In genomic region chr2:195677290-195677689, GRCh38 we compare ENCODE assay signal across 16 cellular contexts.
"Had no signal": no experiment of that assay in that cellular context is flagged by ENCODE, and none has a peak within 500 bp of the region (broad histone marks: within the 10 kb centered on the region; RNA-seq: fewer than 3 reads in every experiment).

No MANE protein-coding gene starts in this region.

- H3K27me3 ChIP-seq: body of pancreas, colonic mucosa, hepatocyte, right atrium auricular region, tibial artery had no signal

- H3K4me3 Mint-ChIP-seq: activated T-helper 1 cell treated with anti-CD3 and anti-CD28 coated beads, Interleukin-12 subunit alpha, Interleukin-12 subunit beta, Interleukin-2, Interleukin-4 antibody, amounts not matched to agents 30 ng/mL and 10 ng/mL and 1 ng/mL, durations not matched to agents 14 hours and 24 hours and 36 hours; endodermal cell had no signal

- H3K9me3 ChIP-seq: body of pancreas, colonic mucosa, prostate gland, right atrium auricular region, tibial artery had no signal

- H3K27ac ChIP-seq: body of pancreas, colonic mucosa, epithelial cell of prostate, hepatocyte, prostate gland, right atrium auricular region, tibial artery, VCaP had no signal

- DNase-seq: activated naive CD4-positive, alpha-beta T cell; body of pancreas; colonic mucosa; endodermal cell; foreskin fibroblast; stimulated activated CD4-positive, alpha-beta T cell treated with anti-CD3 and anti-CD28 coated beads, Interleukin-12 subunit alpha, Interleukin-12 subunit beta, amount 100 ng/mL, for 4 hours; stimulated activated CD4-positive, alpha-beta T cell treated with anti-CD3 and anti-CD28 coated beads, Interleukin-1b, Interleukin-23, amount 100 ng/mL, for 48 hours; stimulated activated naive CD4-positive, alpha-beta T cell treated with Interleukin-2 at 50 U/mL for 16 hours; tibial artery had no signal

- H3K36me3 ChIP-seq: colonic mucosa, prostate gland had no signal

- H3K4me1 ChIP-seq: body of pancreas, colonic mucosa, prostate gland, right atrium auricular region, tibial artery had no signal

- H3K4me3 ChIP-seq: body of pancreas, colonic mucosa, hepatocyte, lung, prostate gland, right atrium auricular region, tibial artery had no signal

- H3K27ac Mint-ChIP-seq: activated T-helper 1 cell treated with anti-CD3 and anti-CD28 coated beads, Interleukin-12 subunit alpha, Interleukin-12 subunit beta, Interleukin-2, Interleukin-4 antibody, amounts not matched to agents 30 ng/mL and 10 ng/mL and 1 ng/mL, durations not matched to agents 14 hours and 24 hours and 36 hours; endodermal cell had no signal
